In the genomic region with DNA sequence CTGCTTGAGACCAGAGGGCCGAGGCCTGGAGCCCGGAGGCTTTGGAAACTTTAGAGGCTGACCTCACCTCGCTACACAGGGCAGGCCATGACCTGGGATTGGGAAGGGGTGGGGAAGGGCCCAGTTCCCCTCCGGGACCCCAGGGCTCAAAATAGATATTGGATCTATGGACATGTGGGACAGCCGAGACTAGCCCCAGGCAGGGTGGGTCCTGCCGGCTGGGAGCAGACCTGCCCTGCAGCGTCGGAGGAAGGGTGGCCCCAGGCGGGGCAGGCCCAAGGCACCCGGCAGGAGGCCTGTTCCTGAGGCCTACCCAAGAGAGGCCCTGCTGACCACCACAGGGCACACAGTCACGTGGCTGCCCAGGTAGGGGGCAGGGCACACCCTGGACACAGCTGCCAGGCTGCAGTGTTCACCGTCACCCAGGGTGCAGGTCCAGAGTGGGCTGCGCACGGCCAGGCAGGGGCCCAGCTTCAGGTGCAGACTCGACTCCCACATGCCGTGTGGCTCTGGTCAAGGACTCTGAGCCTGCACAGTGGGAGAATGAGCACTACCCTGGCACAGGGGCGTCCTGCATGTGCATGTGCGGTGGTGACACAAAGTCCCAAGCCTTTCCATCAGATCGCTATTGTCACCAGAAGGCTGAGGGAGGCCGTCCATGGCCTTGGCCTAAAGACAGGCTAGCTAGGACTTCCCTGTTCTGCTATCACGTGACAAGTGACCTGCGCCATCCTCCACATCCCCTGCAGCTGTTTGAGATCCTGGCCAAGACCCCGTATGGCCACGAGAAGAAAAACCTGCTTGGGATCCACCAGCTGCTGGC, we compare ENCODE assay signal across 25 cellular contexts. TPM values are rescaled to one million over a fixed set of nuclear protein-coding genes. Genes with fewer than 3 reads are reported as not detected.
A peak's percentile ranks its signal among the peaks of the same experiment; 100 is the strongest.
DNase-seq lines count a peak whose midpoint lies in the region; ATAC-seq, FAIRE-seq and TF ChIP-seq lines count a peak whose summit lies in the region.
"Had no signal": no experiment of that assay in that cellular context is flagged by ENCODE, and none has a peak within 500 bp of the region (broad histone marks: within the 10 kb centered on the region; RNA-seq: fewer than 3 reads in every experiment).

No MANE protein-coding gene starts in this region.

- TF ChIP-seq POLR2A in IMR-90 (IDR thresholded peaks at IDR 0.05; ENCODE audit: low read depth, low read length) (no peak), H1 (IDR thresholded peaks at IDR 0.05; ENCODE audit: control extremely low read depth in 1 of 2, low read depth in 2 of 2, low read length in 2 of 2) (no peak)

- H3K9me1 ChIP-seq in IMR-90 (ENCODE audit: insufficient read depth, low read length), result no peaks in the 10 kb centered on the region

- H3K14ac ChIP-seq in IMR-90 (replicated peaks; ENCODE audit: low read depth, low read length) (no peak overlapping the region), H1 (ENCODE audit: insufficient read length) (peak overlapping the region; percentile 23), trophoblast cell (ENCODE audit: low read length) (no peak overlapping the region)

- H3K27me3 ChIP-seq in right cardiac atrium (ENCODE audit: control insufficient read depth, insufficient read depth) (no peaks in the 10 kb centered on the region), heart right ventricle (no peaks in the 10 kb centered on the region), IMR-90 (ENCODE audit: control insufficient read depth, insufficient read depth, low read length) (peaks cover 8% of the 10 kb centered on the region), H1 (replicated peaks in 1 of 4; ENCODE audit: control insufficient read depth in 3 of 4, extremely low read depth in 1 of 4, insufficient read depth in 3 of 4, low read length in 3 of 4) (no peaks in the 10 kb centered on the region), trophoblast cell (ENCODE audit: insufficient read depth, low read length) (no peaks in the 10 kb centered on the region)
- H3K27me3 ChIP-seq: BE2C, SJSA1 had no signal

- no peak overlapping the region for H4K8ac ChIP-seq in IMR-90 (ENCODE audit: low read depth in 2 of 2, low read length in 2 of 2)
- H4K8ac ChIP-seq in H1 (ENCODE audit: extremely low read depth, insufficient read depth, low read length), result no peak overlapping the region
- H4K8ac ChIP-seq in trophoblast cell (ENCODE audit: low read depth, low read length), result no peak overlapping the region

- H2AK5ac ChIP-seq in IMR-90 (ENCODE audit: low read depth, low read length) (no peak overlapping the region), H1 (ENCODE audit: low read depth, low read length) (no peak overlapping the region), trophoblast cell (ENCODE audit: low read length) (no peak overlapping the region)

- no peak overlapping the region for H2AK9ac ChIP-seq in IMR-90 (replicated peaks; ENCODE audit: low read depth, low read length, poor library complexity)

- H3K18ac ChIP-seq in IMR-90 (ENCODE audit: low read depth, low read length) (no peak overlapping the region), H1 (ENCODE audit: extremely low read depth, low read length) (no peak overlapping the region), trophoblast cell (ENCODE audit: low read length) (no peak overlapping the region)

- H4K5ac ChIP-seq in IMR-90 (ENCODE audit: low read depth, low read length), result no peak overlapping the region
- no peak overlapping the region for H4K5ac ChIP-seq in H1 (ENCODE audit: insufficient read length, low read depth, low read length)

- H2BK5ac ChIP-seq in IMR-90 (ENCODE audit: low read depth, low read length, poor library complexity, severe bottlenecking) (no peak overlapping the region), H1 (ENCODE audit: low read depth, low read length) (peak overlapping the region; percentile 30; the same call in 1 of the 2 replicates), trophoblast cell (ENCODE audit: low read depth, low read length, poor library complexity) (no peak overlapping the region)

- H3K9me3 ChIP-seq in right cardiac atrium (ENCODE audit: control insufficient read depth, low read length) (no peaks in the 10 kb centered on the region), heart right ventricle (no peaks in the 10 kb centered on the region), IMR-90 (ENCODE audit: control insufficient read depth, insufficient read depth, low read length) (no peaks in the 10 kb centered on the region), H1 (ENCODE audit: insufficient read depth in 2 of 2, low read depth in 1 of 2, low read length in 1 of 2) (no peaks in the 10 kb centered on the region), trophoblast cell (ENCODE audit: insufficient read depth, low read depth, low read length) (peaks cover 2% of the 10 kb centered on the region)
- H3K9me3 ChIP-seq: BE2C, HAP-1, SJSA1 had no signal

- H3K27ac Mint-ChIP-seq in mesothelial cell of epicardium, result no peak overlapping the region

- H3K36me3 Mint-ChIP-seq in mesothelial cell of epicardium, result no peaks in the 10 kb centered on the region

- H4K12ac ChIP-seq in trophoblast cell (ENCODE audit: low read depth, low read length), result no peak overlapping the region

- dilution Hi-C loops in IMR-90 (cut with HindIII; ENCODE audit: low sequenced_read_pairs, unreplicated experiment), result no loop called here

- intact Hi-C loops in right cardiac atrium (cut with DNase I), result no loop called here
- intact Hi-C loops in heart right ventricle (cut with DNase I), result no loop called here
- intact Hi-C loops in IMR-90 (cut with micrococcal nuclease), result no loop called here

- H3K9ac ChIP-seq in IMR-90 (ENCODE audit: low read depth, low read length), result no peak overlapping the region
- no peak overlapping the region for H3K9ac ChIP-seq in H1 (replicated peaks in 1 of 4; ENCODE audit: extremely low read depth in 1 of 4, low read depth in 3 of 4, low read length in 3 of 4)
- H3K9ac ChIP-seq in trophoblast cell (ENCODE audit: low read length), result no peak overlapping the region

- no peaks in the 10 kb centered on the region for H3K27me3 Mint-ChIP-seq in mesothelial cell of epicardium (ENCODE audit: low read depth)

- H2BK12ac ChIP-seq in H1 (ENCODE audit: low read depth, low read length) (no peak overlapping the region), trophoblast cell (ENCODE audit: low read length) (no peak overlapping the region)

- H4K91ac ChIP-seq in IMR-90 (ENCODE audit: insufficient read depth, low read depth, low read length) (no peak overlapping the region), H1 (replicated peaks; ENCODE audit: insufficient read length, low read length) (no peak overlapping the region), trophoblast cell (ENCODE audit: low read depth, low read length) (peak overlapping the region; percentile 12)

- H2BK15ac ChIP-seq in IMR-90 (ENCODE audit: low read depth, low read length) (no peak overlapping the region), H1 (ENCODE audit: low read length) (no peak overlapping the region)

- H3K4ac ChIP-seq in IMR-90 (ENCODE audit: low read depth, low read length) (no peak overlapping the region), H1 (replicated peaks; ENCODE audit: insufficient read length, low read depth, low read length) (peak overlapping the region; percentile 78), trophoblast cell (ENCODE audit: low read depth, low read length) (no peak overlapping the region)

- FAIRE-seq in H1 (lab: Jason Lieb, UNC) (no peak), frontal cortex (lab: Jason Lieb, UNC) (no peak)
- FAIRE-seq: GM19239, RCC 7860 had no signal

- H3K4me1 Mint-ChIP-seq in mesothelial cell of epicardium, result no peaks in the 10 kb centered on the region

- H4K20me1 ChIP-seq in IMR-90 (ENCODE audit: insufficient read depth, low read length) (no peaks in the 10 kb centered on the region), H1 (replicated peaks in 1 of 2; ENCODE audit: control insufficient read depth in 1 of 2, insufficient read depth in 2 of 2, low read length in 2 of 2) (peaks cover 0 to 3% of the 10 kb centered on the region in 2 experiments)

- no peaks in the 10 kb centered on the region for H3K9me3 Mint-ChIP-seq in mesothelial cell of epicardium

- ATAC-seq in right cardiac atrium, result peak in 1 of 2 donors; percentile 6
- ATAC-seq in heart right ventricle, result no peak
- no peak for ATAC-seq in IMR-90 (ENCODE audit: low read depth)

- H3K79me2 ChIP-seq in H1 (ENCODE audit: control insufficient read depth in 1 of 2, insufficient read depth in 2 of 2, low read length in 2 of 2) (no peaks in the 10 kb centered on the region), trophoblast cell (ENCODE audit: control insufficient read depth, insufficient read depth, low read length, poor library complexity) (no peaks in the 10 kb centered on the region)

- H3K27ac ChIP-seq in right cardiac atrium (ENCODE audit: low read length) (no peak overlapping the region), heart right ventricle (no peak overlapping the region), IMR-90 (ENCODE audit: insufficient read depth, low read length) (no peak overlapping the region), H1 (ENCODE audit: low read depth, low read length) (no peak overlapping the region), trophoblast cell (ENCODE audit: low read depth, low read length) (no peak overlapping the region)
- H3K27ac ChIP-seq: SJSA1 had no signal

- POLR2A ChIA-PET in IMR-90 (lab: Charles Lee; ENCODE audit: unreplicated experiment) (no interaction called here), H1 (lab: Charles Lee; ENCODE audit: partially characterized antibody) (interaction anchor here (1.4 kb wide), 1 partner anchor 14 kb away, joined by 3 read pairs; no protein-coding TSS in a partner anchor)

- H3K4me1 ChIP-seq in right cardiac atrium (ENCODE audit: control insufficient read depth, insufficient read depth, low read length) (no peaks in the 10 kb centered on the region), heart right ventricle (no peaks in the 10 kb centered on the region), IMR-90 (ENCODE audit: control insufficient read depth, insufficient read depth, low read length) (no peaks in the 10 kb centered on the region), H1 (replicated peaks in 1 of 4; ENCODE audit: control insufficient read depth in 3 of 4, insufficient read depth in 4 of 4, low read length in 3 of 4) (no peaks in the 10 kb centered on the region; a peak in 1 of 7 replicates), trophoblast cell (ENCODE audit: control insufficient read depth in 1 of 2, insufficient read depth in 2 of 2, low read length in 2 of 2) (peaks cover 0 to 8% of the 10 kb centered on the region in 2 experiments)
- H3K4me1 ChIP-seq: BE2C, HAP-1, SJSA1 had no signal

- in situ Hi-C loops in IMR-90 (cut with MboI; ENCODE audit: low sequenced_read_pairs), result no loop called here

- 82% methylated on average over 24 of the region's 24 CpGs for WGBS in right cardiac atrium
- 87 to 91% methylated on average over 24 of the region's 24 CpGs for WGBS in heart right ventricle, 2 donors
- WGBS in IMR-90 (ENCODE audit: extremely low coverage in 2 of 2, insufficient read length in 1 of 2), 2 experiments, result 75% methylated on average over 12 of the region's 24 CpGs; no CpG with 5 or more reads in 1 of the 2 experiments
- 85% methylated on average over 22 of the region's 24 CpGs; no CpG with 5 or more reads in 1 of the 2 experiments for WGBS in H1 (ENCODE audit: extremely low coverage in 1 of 2, insufficient coverage in 1 of 2, insufficient read length in 1 of 2, insufficient replicate concordance in 2 of 2, low coverage in 1 of 2, low lambda C conversion rate in 2 of 2, missing lambda C conversion rate in 1 of 2), 2 experiments
- WGBS in trophoblast cell (ENCODE audit: extremely low coverage, insufficient coverage, insufficient read length), result no CpG with 5 or more reads among the region's 24 CpGs

- BruUV-seq in IMR-90 (replicated peaks; lab: Mats Ljungman, UMichigan), result no TSS peak

- H3K56ac ChIP-seq in IMR-90 (ENCODE audit: extremely low read depth, insufficient read depth, low read length) (no peak overlapping the region), H1 (replicated peaks; ENCODE audit: insufficient read length, low read depth, low read length) (no peak overlapping the region)

- no peaks in the 10 kb centered on the region for H3K23me2 ChIP-seq in H1 (ENCODE audit: low read depth, low read length)

- H3K23ac ChIP-seq in IMR-90 (ENCODE audit: low read depth, low read length), result no peak overlapping the region
- H3K23ac ChIP-seq in H1 (ENCODE audit: insufficient read length), result no peak overlapping the region
- H3K23ac ChIP-seq in trophoblast cell (ENCODE audit: low read length), result no peak overlapping the region

- H3K4me3 ChIP-seq in right cardiac atrium (ENCODE audit: low read length) (no peak overlapping the region), heart right ventricle (no peak overlapping the region), IMR-90 (ENCODE audit: insufficient read depth, low read depth, low read length) (no peak overlapping the region), H1 (ENCODE audit: extremely low read depth in 1 of 4, insufficient read depth in 2 of 4, low read depth in 3 of 4, low read length in 4 of 4) (no peak overlapping the region), trophoblast cell (ENCODE audit: low read depth, low read length) (no peak overlapping the region)
- H3K4me3 ChIP-seq: HAP-1, SJSA1 had no signal

- DNase-seq in right cardiac atrium, result peak in 2 of 3 donors; percentile 13 to 50
- DNase-seq in heart right ventricle, result no peak
- DNase-seq in IMR-90, result no peak
- no peak for DNase-seq in H1 (ENCODE audit: low read depth in 1 of 2, low spot score in 2 of 2)
- DNase-seq in trophoblast cell, result peak in 1 of 2 donors; percentile 32
- no peak for DNase-seq in mesothelial cell of epicardium (ENCODE audit: low spot score in 2 of 2, unreplicated experiment in 2 of 2)
- DNase-seq in LoVo (ENCODE audit: low spot score), result no peak
- no peak for DNase-seq in frontal cortex (ENCODE audit: low spot score in 2 of 2)
- DNase-seq: 8988T, ACHN, BE2C, Calu3, DND-41, Kasumi-1, NCI-H1417, NCI-H1694, NCI-H2029 treated with DMSO at 0.1 percent for 48 hours, NCI-H2227 treated with DMSO at 0.1 percent for 48 hours, NCI-H69, OCI-M1, Right ventricle myocardium superior had no signal

- H3K4me2 ChIP-seq in IMR-90 (ENCODE audit: low read depth, low read length), result no peak overlapping the region
- H3K4me2 ChIP-seq in H1 (ENCODE audit: insufficient read depth in 1 of 2, low read depth in 2 of 2, low read length in 2 of 2), result no peak overlapping the region
- no peak overlapping the region for H3K4me2 ChIP-seq in trophoblast cell (ENCODE audit: low read length)

- no peak for TF ChIP-seq CTCF in heart right ventricle (IDR thresholded peaks at IDR 0.05)
- TF ChIP-seq CTCF in IMR-90 (conservative IDR thresholded peaks at IDR 0.05; ENCODE audit: low read depth, low read length), result no peak
- TF ChIP-seq CTCF in H1 (IDR thresholded peaks at IDR 0.05; ENCODE audit: control extremely low read depth in 1 of 3, insufficient read depth in 1 of 3, low read depth in 1 of 3, low read length in 3 of 3), result no peak
- no peak for TF ChIP-seq CTCF in mesothelial cell of epicardium (IDR thresholded peaks at IDR 0.05; ENCODE audit: unreplicated experiment)

- H2BK120ac ChIP-seq in IMR-90 (ENCODE audit: low read depth, low read length) (no peak overlapping the region), H1 (replicated peaks; ENCODE audit: low read depth, low read length) (no peak overlapping the region), trophoblast cell (ENCODE audit: insufficient read depth, low read length, poor library complexity) (no peak overlapping the region)

- peak overlapping the region; percentile 6 for H2AFZ ChIP-seq in IMR-90 (replicated peaks; ENCODE audit: low read length, poor library complexity)
- no peak overlapping the region for H2AFZ ChIP-seq in H1 (ENCODE audit: low read length)
- H2AFZ ChIP-seq in trophoblast cell (ENCODE audit: insufficient read depth, low read length, poor library complexity), result no peak overlapping the region

- TF ChIP-seq RAD21 in IMR-90 (IDR thresholded peaks at IDR 0.05; ENCODE audit: low read length) (no peak), H1 (IDR thresholded peaks at IDR 0.05 in 1 of 2, conservative IDR thresholded peaks at IDR 0.05 in 1 of 2; ENCODE audit: low read depth in 2 of 2, low read length in 2 of 2) (no peak)

- no peak overlapping the region for H2BK20ac ChIP-seq in IMR-90 (ENCODE audit: low read depth, low read length)
- H2BK20ac ChIP-seq in H1 (ENCODE audit: low read length), result no peak overlapping the region

- no peak for TF ChIP-seq EP300 in H1 (IDR thresholded peaks at IDR 0.05; ENCODE audit: borderline replicate concordance in 1 of 2, low read depth in 2 of 2, low read length in 2 of 2)

- CTCF ChIA-PET in IMR-90 (lab: Yijun Ruan, JAX), result no interaction called here
- CTCF ChIA-PET in H1 (lab: Charles Lee; ENCODE audit: partially characterized antibody), result interaction anchor here (1.1 kb wide), 1 partner anchor 13 kb away, joined by 3 read pairs; no protein-coding TSS in a partner anchor

- no peak overlapping the region for H3K4me3 Mint-ChIP-seq in mesothelial cell of epicardium

- H3K79me1 ChIP-seq in IMR-90 (ENCODE audit: low read depth in 1 of 2, low read length in 2 of 2) (no peaks in the 10 kb centered on the region), H1 (ENCODE audit: low read depth, low read length) (no peaks in the 10 kb centered on the region), trophoblast cell (ENCODE audit: low read length) (peaks cover 2% of the 10 kb centered on the region)

- H3K36me3 ChIP-seq in heart right ventricle (no peaks in the 10 kb centered on the region), IMR-90 (ENCODE audit: control insufficient read depth, insufficient read depth, low read length) (no peaks in the 10 kb centered on the region), H1 (ENCODE audit: control insufficient read depth in 2 of 4, insufficient read depth in 4 of 4, low read length in 3 of 4) (no peaks in the 10 kb centered on the region), trophoblast cell (ENCODE audit: control insufficient read depth in 1 of 2, insufficient read depth in 2 of 2, low read length in 2 of 2) (no peaks in the 10 kb centered on the region)
- H3K36me3 ChIP-seq: BE2C, HAP-1, SJSA1 had no signal

RNA-seq across cellular contexts. Expression of a gene that starts 13.2 kb away (rescaled TPM):
- total RNA-seq in right cardiac atrium, result 1 to 10 TPM in 3 of 4 donors, under 1 TPM in 1; 0.89 to 2.1 (median 1.2) TPM
- 1.1 TPM for polyA plus RNA-seq in right cardiac atrium
- 1 to 10 TPM in 8 of 10 donors, under 1 TPM in 2; 0.92 to 3.0 (median 2.0) TPM for total RNA-seq in heart right ventricle
- under 1 TPM; 0.61 to 0.73 TPM for polyA plus RNA-seq in heart right ventricle
- 0.36 and 0.56 TPM in 2 replicates for total RNA-seq in IMR-90 (2012; rRNA removed)
- 3.4 and 3.8 TPM in 2 replicates for polyA plus RNA-seq in IMR-90 (2012; rRNA removed)
- 1.0 and 4.4 TPM in 2 replicates for polyA plus RNA-seq in IMR-90 (2012; cell fraction: cytosol; rRNA removed)
- polyA plus RNA-seq in IMR-90 (2012; cell fraction: nucleus; rRNA removed; ENCODE audit: low replicate concordance), result 6.2 and 11.5 TPM in 2 replicates
- 6.5 and 6.9 TPM in 2 replicates for total RNA-seq in H1 (2021; fragmentation: NEBNext Ultra II Directional; extraction: Animal tissue kit (Norgen Biotek cat#: 25700))
- polyA plus RNA-seq in H1 (2011; rRNA removed), result 3.2 and 4.1 TPM in 2 replicates
- 1.9 TPM for polyA plus RNA-seq in H1 (2011; cell fraction: cytosol; rRNA removed)
- polyA plus RNA-seq in H1 (2011; cell fraction: nucleus; rRNA removed), result 10.6 TPM
- 3.6 to 5.8 TPM (median 4.8 TPM) in 4 replicates for polyA plus RNA-seq in H1 (2012, experiment 1 of 2)
- 2.6 TPM for polyA plus RNA-seq in H1 (2012, experiment 2 of 2)
- 4.2 TPM for polyA plus RNA-seq in H1 (2013, experiment 1 of 2)
- 4.2 TPM for polyA plus RNA-seq in H1 (2013, experiment 2 of 2)
- 4.3 and 4.8 TPM in 2 replicates for polyA minus RNA-seq in H1 (2011; rRNA and poly(A)+ RNA removed)
- polyA minus RNA-seq in H1 (2011; cell fraction: cytosol; rRNA and poly(A)+ RNA removed), result 3.8 TPM
- polyA minus RNA-seq in H1 (2011; cell fraction: nucleus; rRNA and poly(A)+ RNA removed), result 11.1 TPM
- 1.9 and 2.1 TPM in 2 replicates for polyA plus RNA-seq in trophoblast cell (2013)
- 3.8 to 4.5 TPM (median 3.8 TPM) in 3 replicates for total RNA-seq in mesothelial cell of epicardium
- 0.41 TPM for total RNA-seq in frontal cortex

RNA-seq across cellular contexts. Expression of a gene that starts 51.4 kb away (rescaled TPM):
- total RNA-seq in right cardiac atrium (10 to 100 TPM; 57.7 to 77.1 (median 73.1) TPM), heart right ventricle (10 to 100 TPM; 64.1 to 91.3 (median 78.3) TPM), IMR-90 (2012; rRNA removed) (60.8 and 104 TPM in 2 replicates), mesothelial cell of epicardium (37.3 to 40.4 TPM (median 37.8 TPM) in 3 replicates), frontal cortex (48.9 TPM)
- polyA plus RNA-seq in right cardiac atrium (112 TPM), heart right ventricle (10 to 100 TPM; 77.0 to 77.5 TPM), IMR-90 (2012; rRNA removed) (70.0 and 70.8 TPM in 2 replicates), H1 (2011; rRNA removed) (18.6 and 22.2 TPM in 2 replicates)
- 22.6 and 23.6 TPM in 2 replicates for polyA plus RNA-seq in IMR-90 (2012; cell fraction: cytosol; rRNA removed)
- polyA plus RNA-seq in IMR-90 (2012; cell fraction: nucleus; rRNA removed; ENCODE audit: low replicate concordance), result 20.1 and 47.4 TPM in 2 replicates
- total RNA-seq in H1 (2021; fragmentation: NEBNext Ultra II Directional; extraction: Animal tissue kit (Norgen Biotek cat#: 25700)), result 51.9 and 64.0 TPM in 2 replicates
- polyA plus RNA-seq in H1 (2011; cell fraction: cytosol; rRNA removed), result 45.3 TPM
- 19.2 TPM for polyA plus RNA-seq in H1 (2011; cell fraction: nucleus; rRNA removed)
- 67.5 to 85.0 TPM (median 71.6 TPM) in 4 replicates for polyA plus RNA-seq in H1 (2012, experiment 1 of 2)
- polyA plus RNA-seq in H1 (2012, experiment 2 of 2), result 49.4 TPM
- polyA plus RNA-seq in H1 (2013, experiment 1 of 2), result 45.2 TPM
- 48.2 TPM for polyA plus RNA-seq in H1 (2013, experiment 2 of 2)
- 14.6 and 15.9 TPM in 2 replicates for polyA minus RNA-seq in H1 (2011; rRNA and poly(A)+ RNA removed)
- polyA minus RNA-seq in H1 (2011; cell fraction: cytosol; rRNA and poly(A)+ RNA removed), result 20.7 TPM
- 9.3 TPM for polyA minus RNA-seq in H1 (2011; cell fraction: nucleus; rRNA and poly(A)+ RNA removed)
- 62.6 and 68.8 TPM in 2 replicates for polyA plus RNA-seq in trophoblast cell (2013)

RNA-seq across cellular contexts. Expression of a gene that starts 52.4 kb away (rescaled TPM):
- 1 to 10 TPM; 2.1 to 5.3 (median 3.4) TPM for total RNA-seq in right cardiac atrium
- 1.1 TPM for polyA plus RNA-seq in right cardiac atrium
- total RNA-seq in heart right ventricle, result 1 to 10 TPM; 1.0 to 4.5 (median 1.5) TPM
- 1 to 10 TPM in 1 of 2 donors, under 1 TPM in 1; 0.93 to 2.5 TPM for polyA plus RNA-seq in heart right ventricle
- total RNA-seq in IMR-90 (2012; rRNA removed), result 2.2 and 4.1 TPM in 2 replicates
- 4.1 TPM in 2 replicates for polyA plus RNA-seq in IMR-90 (2012; rRNA removed)
- 1.6 and 1.9 TPM in 2 replicates for polyA plus RNA-seq in IMR-90 (2012; cell fraction: cytosol; rRNA removed)
- 17.0 and 17.6 TPM in 2 replicates for polyA plus RNA-seq in IMR-90 (2012; cell fraction: nucleus; rRNA removed; ENCODE audit: low replicate concordance)
- total RNA-seq in H1 (2021; fragmentation: NEBNext Ultra II Directional; extraction: Animal tissue kit (Norgen Biotek cat#: 25700)), result 57.3 and 66.1 TPM in 2 replicates
- 20.5 and 26.5 TPM in 2 replicates for polyA plus RNA-seq in H1 (2011; rRNA removed)
- 27.6 TPM for polyA plus RNA-seq in H1 (2011; cell fraction: cytosol; rRNA removed)
- 79.7 TPM for polyA plus RNA-seq in H1 (2011; cell fraction: nucleus; rRNA removed)
- 33.4 to 42.9 TPM (median 37.3 TPM) in 4 replicates for polyA plus RNA-seq in H1 (2012, experiment 1 of 2)
- polyA plus RNA-seq in H1 (2012, experiment 2 of 2), result 15.1 TPM
- polyA plus RNA-seq in H1 (2013, experiment 1 of 2), result 19.8 TPM
- polyA plus RNA-seq in H1 (2013, experiment 2 of 2), result 18.0 TPM
- 45.6 and 47.9 TPM in 2 replicates for polyA minus RNA-seq in H1 (2011; rRNA and poly(A)+ RNA removed)
- 21.8 TPM for polyA minus RNA-seq in H1 (2011; cell fraction: cytosol; rRNA and poly(A)+ RNA removed)
- 36.7 TPM for polyA minus RNA-seq in H1 (2011; cell fraction: nucleus; rRNA and poly(A)+ RNA removed)
- polyA plus RNA-seq in trophoblast cell (2013), result 12.7 and 15.6 TPM in 2 replicates
- total RNA-seq in mesothelial cell of epicardium, result 26.1 to 31.0 TPM (median 30.8 TPM) in 3 replicates
- total RNA-seq in frontal cortex, result 15.1 TPM

Comparison
In these comparisons a context has a peak if more than half of its experiments do, and no peak if none do; other contexts are left out.
1. DNase-seq: peak in right cardiac atrium (2 of 3); none in heart right ventricle (0 of 2), IMR-90 (single experiment), H1 (0 of 2), mesothelial cell of epicardium (0 of 2), LoVo (single experiment) and frontal cortex (0 of 2).